In the genomic region with DNA sequence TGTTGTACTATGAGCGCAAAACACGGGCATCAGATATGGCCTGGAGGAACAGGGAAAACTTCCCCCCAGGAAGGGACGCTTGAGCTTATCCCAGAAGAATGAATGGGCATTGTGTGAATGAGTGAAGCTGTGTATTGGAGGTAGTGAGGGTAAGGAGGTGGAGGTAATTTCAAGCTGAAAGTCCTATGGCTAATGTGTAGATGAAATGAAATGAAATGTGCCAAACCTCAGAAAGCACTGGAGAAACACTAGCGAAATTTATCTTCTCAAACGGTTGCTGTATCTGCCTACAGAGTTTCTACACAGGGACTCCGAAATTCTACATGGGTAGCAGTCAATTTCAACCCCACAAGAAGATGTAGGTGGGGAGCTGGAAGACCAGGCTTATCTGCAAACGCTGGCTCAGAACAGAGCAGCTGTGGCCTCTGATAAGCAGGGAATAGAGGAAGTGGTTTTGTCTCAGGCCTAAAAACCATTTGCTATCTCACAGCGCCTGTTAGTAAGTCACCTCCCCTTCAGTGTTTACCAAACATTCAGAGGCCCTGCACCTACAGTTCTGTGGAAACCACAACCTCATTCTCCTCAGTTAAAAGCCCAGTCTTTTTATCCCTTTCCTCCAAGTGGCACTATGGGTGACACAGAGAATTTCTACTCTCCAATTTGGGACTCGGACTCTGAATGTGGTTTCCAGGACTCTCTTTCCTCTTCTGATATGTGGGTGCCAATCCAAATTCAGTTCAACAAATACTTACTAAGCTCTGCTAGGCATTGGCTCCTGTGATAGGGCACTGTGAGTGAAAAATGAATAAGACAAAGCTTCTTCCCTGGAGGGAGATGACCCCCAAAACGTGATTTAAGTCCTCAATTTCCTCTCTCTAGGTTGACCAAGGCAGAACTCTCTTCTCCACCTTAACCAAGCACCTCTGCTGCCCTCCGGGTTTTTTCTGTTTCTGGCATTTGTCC, we compare ENCODE assay signal across 1 cellular context.
A peak's percentile ranks its signal among the peaks of the same experiment; 100 is the strongest.
TF ChIP-seq lines count a peak whose summit lies in the region.

No MANE protein-coding gene starts in this region.

TF ChIP-seq in K562, 482 proteins besides CTCF, POLR2A, EP300 and RAD21 (continued from another document and continues in another):
- TF ChIP-seq, protein P1, sequence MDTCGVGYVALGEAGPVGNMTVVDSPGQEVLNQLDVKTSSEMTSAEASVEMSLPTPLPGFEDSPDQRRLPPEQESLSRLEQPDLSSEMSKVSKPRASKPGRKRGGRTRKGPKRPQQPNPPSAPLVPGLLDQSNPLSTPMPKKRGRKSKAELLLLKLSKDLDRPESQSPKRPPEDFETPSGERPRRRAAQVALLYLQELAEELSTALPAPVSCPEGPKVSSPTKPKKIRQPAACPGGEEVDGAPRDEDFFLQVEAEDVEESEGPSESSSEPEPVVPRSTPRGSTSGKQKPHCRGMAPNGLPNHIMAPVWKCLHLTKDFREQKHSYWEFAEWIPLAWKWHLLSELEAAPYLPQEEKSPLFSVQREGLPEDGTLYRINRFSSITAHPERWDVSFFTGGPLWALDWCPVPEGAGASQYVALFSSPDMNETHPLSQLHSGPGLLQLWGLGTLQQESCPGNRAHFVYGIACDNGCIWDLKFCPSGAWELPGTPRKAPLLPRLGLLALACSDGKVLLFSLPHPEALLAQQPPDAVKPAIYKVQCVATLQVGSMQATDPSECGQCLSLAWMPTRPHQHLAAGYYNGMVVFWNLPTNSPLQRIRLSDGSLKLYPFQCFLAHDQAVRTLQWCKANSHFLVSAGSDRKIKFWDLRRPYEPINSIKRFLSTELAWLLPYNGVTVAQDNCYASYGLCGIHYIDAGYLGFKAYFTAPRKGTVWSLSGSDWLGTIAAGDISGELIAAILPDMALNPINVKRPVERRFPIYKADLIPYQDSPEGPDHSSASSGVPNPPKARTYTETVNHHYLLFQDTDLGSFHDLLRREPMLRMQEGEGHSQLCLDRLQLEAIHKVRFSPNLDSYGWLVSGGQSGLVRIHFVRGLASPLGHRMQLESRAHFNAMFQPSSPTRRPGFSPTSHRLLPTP (IDR thresholded peaks at IDR 0.05; ENCODE audit: borderline replicate concordance, extremely low read depth, insufficient read length), result no peak
- TF ChIP-seq ZNF695 (CRISPR knock-in tag; IDR thresholded peaks at IDR 0.05) (no peak; the same call in 1 of the 2 replicates), HDAC3 (IDR thresholded peaks at IDR 0.05; ENCODE audit: borderline replicate concordance, partially characterized antibody) (peak; percentile 99), ERF (CRISPR knock-in tag; IDR thresholded peaks at IDR 0.05) (peak; percentile 88), CREBBP (IDR thresholded peaks at IDR 0.05; ENCODE audit: low read depth, low read length) (no peak), CBX1 (IDR thresholded peaks at IDR 0.05; ENCODE audit: low read depth) (peak; percentile 76), SIX5 (IDR thresholded peaks at IDR 0.05; ENCODE audit: borderline replicate concordance in 1 of 2, insufficient read depth in 1 of 2, low read depth in 1 of 2, low read length in 2 of 2) (no peak), HDAC2 (IDR thresholded peaks at IDR 0.05) (peak; percentile 97), SMARCA5 (IDR thresholded peaks at IDR 0.05) (peak; percentile 60; the same call in 1 of the 2 replicates), EWSR1 (IDR thresholded peaks at IDR 0.05; ENCODE audit: borderline replicate concordance, low read depth, partially characterized antibody) (no peak), SNIP1 (IDR thresholded peaks at IDR 0.05; ENCODE audit: low read depth) (no peak), ARHGAP35 (IDR thresholded peaks at IDR 0.05; ENCODE audit: partially characterized antibody) (no peak), ZBTB2 (IDR thresholded peaks at IDR 0.05) (peak; percentile 38; the same call in 1 of the 2 replicates), ZSCAN32 (CRISPR knock-in tag; IDR thresholded peaks at IDR 0.05) (peak; percentile 78; the same call in 1 of the 2 replicates), ADNP (tag; IDR thresholded peaks at IDR 0.05) (peak; percentile 85), ESRRB (CRISPR knock-in tag; IDR thresholded peaks at IDR 0.05; ENCODE audit: borderline replicate concordance) (no peak), ZC3H11A (IDR thresholded peaks at IDR 0.05; ENCODE audit: low read depth, low read length) (no peak), ZNF764 (CRISPR knock-in tag; IDR thresholded peaks at IDR 0.05; ENCODE audit: low read depth) (no peak), SNRNP70 (optimal IDR thresholded peaks at IDR 0.05; ENCODE audit: low read depth, low read length) (no peak), ZNF217 (CRISPR knock-in tag; IDR thresholded peaks at IDR 0.05) (no peak), MAFK (IDR thresholded peaks at IDR 0.05; ENCODE audit: low read length) (no peak; the same call in 1 of the 2 replicates), ZNF146 (CRISPR knock-in tag; IDR thresholded peaks at IDR 0.05; ENCODE audit: unreplicated experiment) (no peak), ZC3H4 (CRISPR knock-in tag; IDR thresholded peaks at IDR 0.05; ENCODE audit: borderline replicate concordance) (no peak), ZNF699 (CRISPR knock-in tag; IDR thresholded peaks at IDR 0.05; ENCODE audit: insufficient replicate concordance) (no peak), ESRRA (IDR thresholded peaks at IDR 0.05; ENCODE audit: borderline replicate concordance, low read depth) (peak; percentile 98; the same call in 1 of the 2 replicates), ZNF165 (CRISPR knock-in tag; IDR thresholded peaks at IDR 0.05; ENCODE audit: borderline replicate concordance) (no peak), SFPQ (IDR thresholded peaks at IDR 0.05; ENCODE audit: low read depth, low read length) (no peak), PREB (CRISPR knock-in tag; IDR thresholded peaks at IDR 0.05) (no peak), NR2C2 (CRISPR knock-in tag; IDR thresholded peaks at IDR 0.05) (no peak), NR2C2 (tag; IDR thresholded peaks at IDR 0.05) (peak; percentile 63; the same call in 1 of the 2 replicates), ZKSCAN3 (CRISPR knock-in tag; IDR thresholded peaks at IDR 0.05) (no peak), PTRF (tag; IDR thresholded peaks at IDR 0.05) (no peak; the same call in 1 of the 2 replicates), GATAD2A (IDR thresholded peaks at IDR 0.05) (peak; percentile 82; the same call in 1 of the 2 replicates), ZNF830 (CRISPR knock-in tag; IDR thresholded peaks at IDR 0.05) (no peak), ZNF175 (CRISPR knock-in tag; IDR thresholded peaks at IDR 0.05; ENCODE audit: low read depth) (peak; percentile 97), ARID1B (IDR thresholded peaks at IDR 0.05) (peak; percentile 100), SMARCE1 (IDR thresholded peaks at IDR 0.05) (peak; percentile 100), ZNF316 (IDR thresholded peaks at IDR 0.05) (no peak; the same call in 1 of the 2 replicates), ZNF644 (tag; IDR thresholded peaks at IDR 0.05; ENCODE audit: low read depth) (peak; percentile 98)
- TF ChIP-seq, protein P2, sequence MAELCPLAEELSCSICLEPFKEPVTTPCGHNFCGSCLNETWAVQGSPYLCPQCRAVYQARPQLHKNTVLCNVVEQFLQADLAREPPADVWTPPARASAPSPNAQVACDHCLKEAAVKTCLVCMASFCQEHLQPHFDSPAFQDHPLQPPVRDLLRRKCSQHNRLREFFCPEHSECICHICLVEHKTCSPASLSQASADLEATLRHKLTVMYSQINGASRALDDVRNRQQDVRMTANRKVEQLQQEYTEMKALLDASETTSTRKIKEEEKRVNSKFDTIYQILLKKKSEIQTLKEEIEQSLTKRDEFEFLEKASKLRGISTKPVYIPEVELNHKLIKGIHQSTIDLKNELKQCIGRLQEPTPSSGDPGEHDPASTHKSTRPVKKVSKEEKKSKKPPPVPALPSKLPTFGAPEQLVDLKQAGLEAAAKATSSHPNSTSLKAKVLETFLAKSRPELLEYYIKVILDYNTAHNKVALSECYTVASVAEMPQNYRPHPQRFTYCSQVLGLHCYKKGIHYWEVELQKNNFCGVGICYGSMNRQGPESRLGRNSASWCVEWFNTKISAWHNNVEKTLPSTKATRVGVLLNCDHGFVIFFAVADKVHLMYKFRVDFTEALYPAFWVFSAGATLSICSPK (IDR thresholded peaks at IDR 0.05; ENCODE audit: borderline replicate concordance), result no peak
- TF ChIP-seq, protein P3, sequence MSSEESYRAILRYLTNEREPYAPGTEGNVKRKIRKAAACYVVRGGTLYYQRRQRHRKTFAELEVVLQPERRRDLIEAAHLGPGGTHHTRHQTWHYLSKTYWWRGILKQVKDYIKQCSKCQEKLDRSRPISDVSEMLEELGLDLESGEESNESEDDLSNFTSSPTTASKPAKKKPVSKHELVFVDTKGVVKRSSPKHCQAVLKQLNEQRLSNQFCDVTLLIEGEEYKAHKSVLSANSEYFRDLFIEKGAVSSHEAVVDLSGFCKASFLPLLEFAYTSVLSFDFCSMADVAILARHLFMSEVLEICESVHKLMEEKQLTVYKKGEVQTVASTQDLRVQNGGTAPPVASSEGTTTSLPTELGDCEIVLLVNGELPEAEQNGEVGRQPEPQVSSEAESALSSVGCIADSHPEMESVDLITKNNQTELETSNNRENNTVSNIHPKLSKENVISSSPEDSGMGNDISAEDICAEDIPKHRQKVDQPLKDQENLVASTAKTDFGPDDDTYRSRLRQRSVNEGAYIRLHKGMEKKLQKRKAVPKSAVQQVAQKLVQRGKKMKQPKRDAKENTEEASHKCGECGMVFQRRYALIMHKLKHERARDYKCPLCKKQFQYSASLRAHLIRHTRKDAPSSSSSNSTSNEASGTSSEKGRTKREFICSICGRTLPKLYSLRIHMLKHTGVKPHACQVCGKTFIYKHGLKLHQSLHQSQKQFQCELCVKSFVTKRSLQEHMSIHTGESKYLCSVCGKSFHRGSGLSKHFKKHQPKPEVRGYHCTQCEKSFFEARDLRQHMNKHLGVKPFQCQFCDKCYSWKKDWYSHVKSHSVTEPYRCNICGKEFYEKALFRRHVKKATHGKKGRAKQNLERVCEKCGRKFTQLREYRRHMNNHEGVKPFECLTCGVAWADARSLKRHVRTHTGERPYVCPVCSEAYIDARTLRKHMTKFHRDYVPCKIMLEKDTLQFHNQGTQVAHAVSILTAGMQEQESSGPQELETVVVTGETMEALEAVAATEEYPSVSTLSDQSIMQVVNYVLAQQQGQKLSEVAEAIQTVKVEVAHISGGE (CRISPR knock-in tag; IDR thresholded peaks at IDR 0.05), result peak in 1 of 3 experiments; percentile 74; a peak in 1 of 6 replicates
- TF ChIP-seq, protein P4, sequence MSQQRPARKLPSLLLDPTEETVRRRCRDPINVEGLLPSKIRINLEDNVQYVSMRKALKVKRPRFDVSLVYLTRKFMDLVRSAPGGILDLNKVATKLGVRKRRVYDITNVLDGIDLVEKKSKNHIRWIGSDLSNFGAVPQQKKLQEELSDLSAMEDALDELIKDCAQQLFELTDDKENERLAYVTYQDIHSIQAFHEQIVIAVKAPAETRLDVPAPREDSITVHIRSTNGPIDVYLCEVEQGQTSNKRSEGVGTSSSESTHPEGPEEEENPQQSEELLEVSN (IDR thresholded peaks at IDR 0.05; ENCODE audit: borderline replicate concordance in 1 of 2, extremely low read depth in 1 of 2, insufficient read depth in 1 of 2, insufficient read length in 1 of 2, low read depth in 1 of 2, low read length in 1 of 2, poor library complexity in 1 of 2, severe bottlenecking in 1 of 2), result no peak
- TF ChIP-seq, protein P5, sequence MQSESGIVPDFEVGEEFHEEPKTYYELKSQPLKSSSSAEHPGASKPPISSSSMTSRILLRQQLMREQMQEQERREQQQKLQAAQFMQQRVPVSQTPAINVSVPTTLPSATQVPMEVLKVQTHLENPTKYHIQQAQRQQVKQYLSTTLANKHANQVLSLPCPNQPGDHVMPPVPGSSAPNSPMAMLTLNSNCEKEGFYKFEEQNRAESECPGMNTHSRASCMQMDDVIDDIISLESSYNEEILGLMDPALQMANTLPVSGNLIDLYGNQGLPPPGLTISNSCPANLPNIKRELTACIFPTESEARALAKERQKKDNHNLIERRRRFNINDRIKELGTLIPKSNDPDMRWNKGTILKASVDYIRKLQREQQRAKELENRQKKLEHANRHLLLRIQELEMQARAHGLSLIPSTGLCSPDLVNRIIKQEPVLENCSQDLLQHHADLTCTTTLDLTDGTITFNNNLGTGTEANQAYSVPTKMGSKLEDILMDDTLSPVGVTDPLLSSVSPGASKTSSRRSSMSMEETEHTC (IDR thresholded peaks at IDR 0.05), result peak; percentile 88
- TF ChIP-seq, protein P6, sequence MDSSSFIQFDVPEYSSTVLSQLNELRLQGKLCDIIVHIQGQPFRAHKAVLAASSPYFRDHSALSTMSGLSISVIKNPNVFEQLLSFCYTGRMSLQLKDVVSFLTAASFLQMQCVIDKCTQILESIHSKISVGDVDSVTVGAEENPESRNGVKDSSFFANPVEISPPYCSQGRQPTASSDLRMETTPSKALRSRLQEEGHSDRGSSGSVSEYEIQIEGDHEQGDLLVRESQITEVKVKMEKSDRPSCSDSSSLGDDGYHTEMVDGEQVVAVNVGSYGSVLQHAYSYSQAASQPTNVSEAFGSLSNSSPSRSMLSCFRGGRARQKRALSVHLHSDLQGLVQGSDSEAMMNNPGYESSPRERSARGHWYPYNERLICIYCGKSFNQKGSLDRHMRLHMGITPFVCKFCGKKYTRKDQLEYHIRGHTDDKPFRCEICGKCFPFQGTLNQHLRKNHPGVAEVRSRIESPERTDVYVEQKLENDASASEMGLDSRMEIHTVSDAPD (CRISPR knock-in tag; IDR thresholded peaks at IDR 0.05), result 0 out of 2 replicates have a peak, but pooled peaks have one; percentile 42
